Comparison of ENCODE assay signal across 25 cellular contexts in genomic region chr21:30223596-30223995, GRCh38. TPM values are rescaled to one million over a fixed set of nuclear protein-coding genes. Genes with fewer than 3 reads are reported as not detected.
"Had no signal": no experiment of that assay in that cellular context is flagged by ENCODE, and none has a peak within 500 bp of the region (broad histone marks: within the 10 kb centered on the region; RNA-seq: fewer than 3 reads in every experiment).

No MANE protein-coding gene starts in this region.

- H3K27ac Mint-ChIP-seq: immature natural killer cell; naive thymus-derived CD8-positive, alpha-beta T cell had no signal

- DNase-seq: effector memory CD4-positive, alpha-beta T cell; foreskin fibroblast; immature natural killer cell; left colon; left ventricle myocardium superior; mucosa of descending colon; naive thymus-derived CD8-positive, alpha-beta T cell; ovary; psoas muscle; retina; stimulated activated CD4-positive, alpha-beta T cell treated with anti-CD3 and anti-CD28 coated beads, Interleukin-12 subunit alpha, Interleukin-12 subunit beta, amount 100 ng/mL, for 4 hours; stimulated activated naive CD4-positive, alpha-beta T cell treated with Interleukin-2 at 50 U/mL for 16 hours; thyroid gland; upper lobe of right lung had no signal

- H3K9me3 ChIP-seq: esophagus muscularis mucosa, gastroesophageal sphincter, mucosa of descending colon, ovary, psoas muscle, suprapubic skin, thyroid gland, upper lobe of right lung had no signal

- H3K4me1 ChIP-seq: esophagus muscularis mucosa, gastroesophageal sphincter, psoas muscle had no signal

- H3K4me3 ChIP-seq: cardiac muscle cell, esophagus muscularis mucosa, gastroesophageal sphincter, mucosa of descending colon, ovary, psoas muscle, suprapubic skin, thyroid gland, upper lobe of right lung had no signal

- H3K4me1 Mint-ChIP-seq: immature natural killer cell; naive thymus-derived CD8-positive, alpha-beta T cell had no signal

- H3K36me3 Mint-ChIP-seq: immature natural killer cell; naive thymus-derived CD8-positive, alpha-beta T cell had no signal

- H3K4me3 Mint-ChIP-seq: immature natural killer cell; naive thymus-derived CD8-positive, alpha-beta T cell had no signal

- H3K36me3 ChIP-seq: cardiac muscle cell, esophagus muscularis mucosa, gastroesophageal sphincter, ovary, suprapubic skin, thyroid gland, upper lobe of right lung had no signal

- H3K27me3 ChIP-seq: cardiac muscle cell, esophagus muscularis mucosa, gastroesophageal sphincter, ovary, suprapubic skin, thyroid gland, upper lobe of right lung had no signal

- ATAC-seq: gastroesophageal sphincter; left colon; left ventricle myocardium superior; mucosa of descending colon; naive thymus-derived CD8-positive, alpha-beta T cell; psoas muscle; sciatic nerve; upper lobe of right lung had no signal

- FAIRE-seq: endometrium had no signal

- H3K27ac ChIP-seq: cardiac muscle cell, esophagus muscularis mucosa, gastroesophageal sphincter, ovary, psoas muscle, suprapubic skin, thyroid gland, upper lobe of right lung had no signal

RNA-seq across cellular contexts. Expression of gene CLDN8, which starts 7.7 kb away (rescaled TPM):
- total RNA-seq: cardiac muscle cell; esophagus muscularis mucosa; kidney epithelial cell; left ventricle myocardium superior; lung microvascular endothelial cell; mesenteric fat pad; naive thymus-derived CD8-positive, alpha-beta T cell; psoas muscle; sciatic nerve; skeletal muscle tissue; upper lobe of right lung had no signal
- polyA plus RNA-seq: cardiac muscle cell; immature natural killer cell; naive thymus-derived CD8-positive, alpha-beta T cell; neural cell; ovary; psoas muscle had no signal

RNA-seq across cellular contexts. Expression of gene CLDN17, which starts 57.0 kb away (rescaled TPM):
- total RNA-seq: cardiac muscle cell; esophagus muscularis mucosa; gastroesophageal sphincter; kidney epithelial cell; left colon; left ventricle myocardium superior; lung microvascular endothelial cell; mesenteric fat pad; mucosa of descending colon; naive thymus-derived CD8-positive, alpha-beta T cell; ovary; psoas muscle; sciatic nerve; skeletal muscle tissue; suprapubic skin; thyroid gland; upper lobe of right lung had no signal
- polyA plus RNA-seq: cardiac muscle cell; immature natural killer cell; naive thymus-derived CD8-positive, alpha-beta T cell; neural cell; ovary; psoas muscle had no signal

RNA-seq across cellular contexts. Expression of gene KRTAP24-1, which starts 59.2 kb away (rescaled TPM):
- total RNA-seq: cardiac muscle cell; esophagus muscularis mucosa; gastroesophageal sphincter; kidney epithelial cell; left colon; left ventricle myocardium superior; lung microvascular endothelial cell; mesenteric fat pad; mucosa of descending colon; naive thymus-derived CD8-positive, alpha-beta T cell; ovary; psoas muscle; sciatic nerve; skeletal muscle tissue; thyroid gland; upper lobe of right lung had no signal
- polyA plus RNA-seq: cardiac muscle cell; immature natural killer cell; naive thymus-derived CD8-positive, alpha-beta T cell; neural cell; ovary; psoas muscle had no signal
